Comparison of ENCODE assay signal across 9 cellular contexts in genomic region chr10:92690211-92691041, GRCh38. TPM values are rescaled to one million over a fixed set of nuclear protein-coding genes. Genes with fewer than 3 reads are reported as not detected.
DNase-seq lines count a peak whose midpoint lies in the region; ATAC-seq, FAIRE-seq and TF ChIP-seq lines count a peak whose summit lies in the region.
"Had no signal": no experiment of that assay in that cellular context is flagged by ENCODE, and none has a peak within 500 bp of the region (broad histone marks: within the 10 kb centered on the region; RNA-seq: fewer than 3 reads in every experiment).

No MANE protein-coding gene starts in this region.

- TF ChIP-seq POLR2A in GM12891 (IDR thresholded peaks at IDR 0.05; ENCODE audit: low read depth, low read length): no peak

- in situ Hi-C loops in KBM-7 (cut with MboI; ENCODE audit: low pct_unique_long_range_greater_than_20kb, low sequenced_read_pairs): no loop called here

- ATAC-seq in activated CD4-positive, CD25-positive, alpha-beta regulatory T cell treated with anti-CD3 and anti-CD28 coated beads, Interleukin-2, amount 50 U/mL, for 24 hours: peak; percentile 50 to 62
- ATAC-seq in left lobe of liver: peak; percentile 30
- ATAC-seq in HG03520 (IDR thresholded peaks at IDR 0.05; ENCODE audit: unreplicated experiment): no peak

- DNase-seq in GM12891 (ENCODE audit: insufficient read length, low spot score) (no peak), KBM-7 (peak; percentile 99), left lobe of liver (ENCODE audit: low spot score) (peak; percentile 73), RCC 7860 (ENCODE audit: low spot score) (no peak)
- peak; percentile 49 for DNase-seq in central memory CD4-positive, alpha-beta T cell
- peak; percentile 47 for DNase-seq in stimulated activated CD4-positive, alpha-beta T cell treated with anti-CD3 and anti-CD28 coated beads, Interleukin-4, amount 100 ng/mL, for 1 hour

- FAIRE-seq in GM12891 (lab: Jason Lieb, UNC) (peak; percentile 93), RCC 7860 (lab: Jason Lieb, UNC) (no peak)
- FAIRE-seq: TTC549 had no signal

TF ChIP-seq in GM12891, 5 proteins besides CTCF, POLR2A, EP300 and RAD21:
- TF ChIP-seq TAF1 (IDR thresholded peaks at IDR 0.05; ENCODE audit: low read depth, low read length): no peak
- TF ChIP-seq PAX5 (IDR thresholded peaks at IDR 0.05; ENCODE audit: insufficient read depth, low read length, severe bottlenecking): no peak
- TF ChIP-seq SPI1 (IDR thresholded peaks at IDR 0.05; ENCODE audit: low read depth, low read length): no peak
- TF ChIP-seq POLR2AphosphoS5 (IDR thresholded peaks at IDR 0.05; ENCODE audit: low read depth, low read length): no peak
- TF ChIP-seq POU2F2 (IDR thresholded peaks at IDR 0.05; ENCODE audit: low read depth, low read length): no peak

RNA-seq across cellular contexts. Expression of gene HHEX, which starts 0.7 kb away (rescaled TPM):
- 4.1 TPM for polyA plus RNA-seq in GM12891 (2012; ENCODE audit: low read depth, missing spikeins)
- total RNA-seq in left lobe of liver: 47.4 TPM

Comparison
In these comparisons a context has a peak if more than half of its experiments do, and no peak if none do; other contexts are left out.
1. DNase-seq: peak in KBM-7 (single experiment), central memory CD4-positive, alpha-beta T cell (single experiment), left lobe of liver (single experiment) and stimulated activated CD4-positive, alpha-beta T cell treated with anti-CD3 and anti-CD28 coated beads, Interleukin-4, amount 100 ng/mL, for 1 hour (single experiment); none in GM12891 (single experiment) and RCC 7860 (single experiment).